In genomic region chr16:16257301-16257923, GRCh38 we compare ENCODE assay signal across 1 cellular context. TPM values are rescaled to one million over a fixed set of nuclear protein-coding genes. Genes with fewer than 3 reads are reported as not detected.
"Had no signal": no experiment of that assay in that cellular context is flagged by ENCODE, and none has a peak within 500 bp of the region (broad histone marks: within the 10 kb centered on the region; RNA-seq: fewer than 3 reads in every experiment).

No MANE protein-coding gene starts in this region.

RNA-seq across cellular contexts. Expression of gene ABCC6, which starts 34.1 kb away (rescaled TPM):
- total RNA-seq: activated CD4-positive, alpha-beta memory T cell treated with anti-CD3 and anti-CD28 coated beads for 36 hours had no signal
